Comparison of ENCODE assay signal across 8 cellular contexts in the genomic region with DNA sequence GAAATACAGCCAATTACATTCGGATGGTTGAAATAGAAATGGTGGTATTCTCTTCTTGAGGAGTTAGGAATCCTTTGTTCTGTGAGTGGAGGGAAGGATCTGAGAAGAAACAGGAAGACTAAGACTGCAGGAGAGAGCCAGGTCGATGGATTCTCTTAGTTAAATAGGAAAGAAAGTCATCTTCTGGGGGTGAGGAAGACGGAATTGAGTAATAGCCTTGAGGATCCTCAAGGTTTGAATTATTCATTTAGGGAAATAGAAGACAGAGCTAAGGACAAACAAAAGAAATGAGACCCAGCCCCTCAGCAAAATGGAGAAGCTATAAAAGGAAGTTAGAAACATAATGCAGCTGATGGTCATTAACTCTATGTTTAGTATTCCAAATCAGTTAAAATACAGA. TPM values are rescaled to one million over a fixed set of nuclear protein-coding genes. Genes with fewer than 3 reads are reported as not detected.
DNase-seq lines count a peak whose midpoint lies in the region; ATAC-seq and TF ChIP-seq lines count a peak whose summit lies in the region.
"Had no signal": no experiment of that assay in that cellular context is flagged by ENCODE, and none has a peak within 500 bp of the region (broad histone marks: within the 10 kb centered on the region; RNA-seq: fewer than 3 reads in every experiment).

No MANE protein-coding gene starts in this region.

- H3K27me3 ChIP-seq in SJSA1 (replicated peaks) (no peaks in the 10 kb centered on the region), hepatocyte (no peaks in the 10 kb centered on the region), subcutaneous abdominal adipose tissue (ENCODE audit: control insufficient read depth in 5 of 5, insufficient read depth in 4 of 5, low read length in 5 of 5) (no peaks in the 10 kb centered on the region)

- H3K9me3 ChIP-seq in SJSA1 (replicated peaks) = no peaks in the 10 kb centered on the region
- no peaks in the 10 kb centered on the region for H3K9me3 ChIP-seq in hepatocyte (ENCODE audit: low read depth)
- no peaks in the 10 kb centered on the region for H3K9me3 ChIP-seq in subcutaneous abdominal adipose tissue (ENCODE audit: control insufficient read depth in 5 of 5, low read length in 5 of 5)

- H3K9me2 ChIP-seq in hepatocyte (replicated peaks; ENCODE audit: insufficient read depth) = no peaks in the 10 kb centered on the region

- H3K27ac ChIP-seq in SJSA1 (peak overlapping the region; percentile 96), hepatocyte (peak overlapping the region; percentile 95), subcutaneous abdominal adipose tissue (ENCODE audit: low read depth, low read length) (peak overlapping the region; percentile 99)

- H3K36me3 ChIP-seq in SJSA1 (no peaks in the 10 kb centered on the region), hepatocyte (replicated peaks; ENCODE audit: insufficient read depth, low read depth) (no peaks in the 10 kb centered on the region), subcutaneous abdominal adipose tissue (ENCODE audit: control insufficient read depth in 5 of 5, insufficient read depth in 5 of 5, low read length in 5 of 5) (no peaks in the 10 kb centered on the region)

- H4K20me1 ChIP-seq in hepatocyte (ENCODE audit: insufficient read depth, poor library complexity, severe bottlenecking) = peaks cover 55% of the 10 kb centered on the region

- ATAC-seq in HG02763 (IDR thresholded peaks at IDR 0.05; ENCODE audit: unreplicated experiment) = no peak
- ATAC-seq in natural killer cell treated with Interleukin-12 subunit alpha and Interleukin-12 subunit beta and Interleukin-15 and Interleukin-18, amount 100 ng/mL, for 72 hours = no peak

- 5% methylated on average over 3 of the region's 3 CpGs for whole genome bisulfite sequencing in hepatocyte (ENCODE audit: low lambda C conversion rate, missing lambda C conversion rate)

- H3K4me1 ChIP-seq in SJSA1 (replicated peaks) (peaks cover 32% of the 10 kb centered on the region), hepatocyte (ENCODE audit: insufficient read depth) (peaks cover 27% of the 10 kb centered on the region), subcutaneous abdominal adipose tissue (ENCODE audit: control insufficient read depth in 5 of 5, insufficient read depth in 5 of 5, low read length in 5 of 5) (peaks cover 5 to 53% (median 46%) of the 10 kb centered on the region in 5 donors)

- H3K27ac Mint-ChIP-seq in natural killer cell treated with Interleukin-12 subunit alpha and Interleukin-12 subunit beta and Interleukin-15 and Interleukin-18, amount 100 ng/mL, for 72 hours = no peak overlapping the region
- H3K27ac Mint-ChIP-seq: activated naive CD4-positive, alpha-beta T cell treated with anti-CD3 and anti-CD28 coated beads for 36 hours had no signal

- H3K9me3 Mint-ChIP-seq in natural killer cell treated with Interleukin-12 subunit alpha and Interleukin-12 subunit beta and Interleukin-15 and Interleukin-18, amount 100 ng/mL, for 72 hours = no peaks in the 10 kb centered on the region
- H3K9me3 Mint-ChIP-seq: activated naive CD4-positive, alpha-beta T cell treated with anti-CD3 and anti-CD28 coated beads for 36 hours had no signal

- peaks cover 25 to 31% of the 10 kb centered on the region in 2 donors for H3K4me1 Mint-ChIP-seq in natural killer cell treated with Interleukin-12 subunit alpha and Interleukin-12 subunit beta and Interleukin-15 and Interleukin-18, amount 100 ng/mL, for 72 hours (ENCODE audit: low read depth in 2 of 2)

- DNase-seq in HFF-Myc (ENCODE audit: extremely low read depth, low read depth) (no peak), SJSA1 (ENCODE audit: low read depth in 1 of 2, low spot score in 2 of 2) (peak in 1 of 2 experiments; percentile 39), hepatocyte (ENCODE audit: low spot score) (no peak), NCI-H2196 (lab: John Stamatoyannopoulos, UW; ENCODE audit: unreplicated experiment) (no peak)
- no peak for DNase-seq in natural killer cell treated with Interleukin-12 subunit alpha and Interleukin-12 subunit beta and Interleukin-15 and Interleukin-18, amount 100 ng/mL, for 72 hours (ENCODE audit: low spot score)

- no peak overlapping the region for H2AFZ ChIP-seq in hepatocyte

- H3K4me3 Mint-ChIP-seq in natural killer cell treated with Interleukin-12 subunit alpha and Interleukin-12 subunit beta and Interleukin-15 and Interleukin-18, amount 100 ng/mL, for 72 hours = no peak overlapping the region
- H3K4me3 Mint-ChIP-seq: activated naive CD4-positive, alpha-beta T cell treated with anti-CD3 and anti-CD28 coated beads for 36 hours had no signal

- TF ChIP-seq CTCF in HFF-Myc (IDR thresholded peaks at IDR 0.05; ENCODE audit: low read depth, low read length, missing control alignments) = no peak
- no peak for TF ChIP-seq CTCF in hepatocyte (IDR thresholded peaks at IDR 0.05; ENCODE audit: poor library complexity)

- peaks cover 62% of the 10 kb centered on the region for H3K79me2 ChIP-seq in hepatocyte

- peaks cover 0 to 2% of the 10 kb centered on the region in 2 donors for H3K27me3 Mint-ChIP-seq in natural killer cell treated with Interleukin-12 subunit alpha and Interleukin-12 subunit beta and Interleukin-15 and Interleukin-18, amount 100 ng/mL, for 72 hours

- no peaks in the 10 kb centered on the region for H3K36me3 Mint-ChIP-seq in natural killer cell treated with Interleukin-12 subunit alpha and Interleukin-12 subunit beta and Interleukin-15 and Interleukin-18, amount 100 ng/mL, for 72 hours

- H3K4me2 ChIP-seq in hepatocyte = peak overlapping the region; percentile 81

- H3K9ac ChIP-seq in subcutaneous abdominal adipose tissue (ENCODE audit: low read length in 5 of 5) = peak overlapping the region; percentile 92 to 99 (median 98)

- H3K4me3 ChIP-seq in HFF-Myc (replicated peaks; ENCODE audit: low read depth, low read length) (peak overlapping the region; percentile 67), SJSA1 (peak overlapping the region; percentile 59), hepatocyte (peak overlapping the region; percentile 72), subcutaneous abdominal adipose tissue (ENCODE audit: low read depth in 1 of 5, low read length in 5 of 5) (peak overlapping the region; percentile 83 to 99 (median 93))

RNA-seq across cellular contexts. Expression of a gene that starts 1.8 kb away (rescaled TPM):
- 161 and 214 TPM in 2 replicates for total RNA-seq in SJSA1 (2014; rRNA removed; shearing (Covaris generic))
- 255 and 338 TPM in 2 replicates for total RNA-seq in hepatocyte
- polyA plus RNA-seq in hepatocyte = 455 and 484 TPM in 2 replicates
- total RNA-seq in natural killer cell treated with Interleukin-12 subunit alpha and Interleukin-12 subunit beta and Interleukin-15 and Interleukin-18, amount 100 ng/mL, for 72 hours = 10 to 100 TPM; 13.2 to 37.2 TPM

RNA-seq across cellular contexts. Expression of a gene that starts 37.2 kb away (rescaled TPM):
- 2.9 and 4.3 TPM in 2 replicates for total RNA-seq in SJSA1 (2014; rRNA removed; shearing (Covaris generic))
- total RNA-seq in hepatocyte = 2.3 and 3.5 TPM in 2 replicates
- polyA plus RNA-seq in hepatocyte = 6.0 and 6.8 TPM in 2 replicates
- total RNA-seq in natural killer cell treated with Interleukin-12 subunit alpha and Interleukin-12 subunit beta and Interleukin-15 and Interleukin-18, amount 100 ng/mL, for 72 hours = not detected
- total RNA-seq: activated naive CD4-positive, alpha-beta T cell treated with anti-CD3 and anti-CD28 coated beads for 36 hours had no signal

RNA-seq across cellular contexts. Expression of a gene that starts 59.7 kb away (rescaled TPM):
- total RNA-seq in SJSA1 (2014; rRNA removed; shearing (Covaris generic)) = 7.9 and 9.4 TPM in 2 replicates
- total RNA-seq in hepatocyte = 4.6 TPM in 2 replicates
- polyA plus RNA-seq in hepatocyte = 1.8 and 2.0 TPM in 2 replicates
- total RNA-seq in natural killer cell treated with Interleukin-12 subunit alpha and Interleukin-12 subunit beta and Interleukin-15 and Interleukin-18, amount 100 ng/mL, for 72 hours = 10 to 100 TPM in 1 of 2 donors, 1 to 10 TPM in 1; 6.4 to 13.6 TPM
